In genomic region chr11:93128574-93128973, GRCh38 we compare ENCODE assay signal across 16 cellular contexts.
DNase-seq lines count a peak whose midpoint lies in the region; ATAC-seq and TF ChIP-seq lines count a peak whose summit lies in the region.
"Had no signal": no experiment of that assay in that cellular context is flagged by ENCODE, and none has a peak within 500 bp of the region (broad histone marks: within the 10 kb centered on the region; RNA-seq: fewer than 3 reads in every experiment).

No MANE protein-coding gene starts in this region.

- H3K4me1 ChIP-seq in BE2C = no peaks in the 10 kb centered on the region
- H3K4me1 ChIP-seq: A549, BLaER1 had no signal

- DNase-seq in NCI-H1092 treated with DMSO at 0.1 percent for 48 hours (lab: John Stamatoyannopoulos, UW) (peak; percentile 18), NCI-H1092 (lab: John Stamatoyannopoulos, UW) (no peak), BE2C (no peak), NCI-H69 (lab: John Stamatoyannopoulos, UW) (peak; percentile 62), epithelial cell of proximal tubule (ENCODE audit: low read depth) (no peak), NCI-H446 (lab: John Stamatoyannopoulos, UW) (no peak)
- DNase-seq: AML-193; CD4-positive, alpha-beta memory T cell; DMS153; DMS79 treated with DMSO at 0.1 percent for 48 hours; GF-D8; GM23248 had no signal

- TF ChIP-seq CTCF in BE2C (IDR thresholded peaks at IDR 0.05; ENCODE audit: low read depth, low read length) = 0 out of 2 replicates have a peak, but pooled peaks have one; percentile 4
- peak; percentile 2 for TF ChIP-seq CTCF in epithelial cell of proximal tubule (conservative IDR thresholded peaks at IDR 0.05; ENCODE audit: low read depth, low read length)

- H3K36me3 ChIP-seq in BE2C = no peaks in the 10 kb centered on the region
- H3K36me3 ChIP-seq: BLaER1 had no signal

- no peaks in the 10 kb centered on the region for H3K27me3 ChIP-seq in BE2C
- H3K27me3 ChIP-seq: BLaER1 had no signal

- no peak overlapping the region for H3K4me3 ChIP-seq in BE2C (ENCODE audit: low read depth, low read length)
- no peak overlapping the region for H3K4me3 ChIP-seq in epithelial cell of proximal tubule (ENCODE audit: low read depth, low read length)
- H3K4me3 ChIP-seq: A549, BLaER1, GM23248 had no signal

- ATAC-seq in SK-N-SH treated with all-trans-retinoic acid at 6 μM for 48 hours (no peak), GM19395 (IDR thresholded peaks at IDR 0.05; ENCODE audit: unreplicated experiment) (no peak)
- ATAC-seq: A549 had no signal

- H3K9me3 ChIP-seq in BE2C = no peaks in the 10 kb centered on the region
- H3K9me3 ChIP-seq: A549, BLaER1 had no signal

TF ChIP-seq in SK-N-SH treated with all-trans-retinoic acid at 6 μM for 48 hours, 23 proteins besides CTCF, POLR2A, EP300 and RAD21:
- TF ChIP-seq PATZ1 (CRISPR knock-in tag; IDR thresholded peaks at IDR 0.05; ENCODE audit: borderline replicate concordance) (no peak), ZC3H10 (CRISPR knock-in tag; IDR thresholded peaks at IDR 0.05) (no peak)

Comparison
In these comparisons a context has a peak if more than half of its experiments do, and no peak if none do; other contexts are left out.
1. DNase-seq: peak in NCI-H1092 treated with DMSO at 0.1 percent for 48 hours (single experiment) and NCI-H69 (single experiment); none in NCI-H1092 (single experiment), BE2C (single experiment), epithelial cell of proximal tubule (single experiment) and NCI-H446 (0 of 2).